ENCODE assay signal across 17 cellular contexts in genomic region chr4:5198586-5198985, GRCh38.
A peak's percentile ranks its signal among the peaks of the same experiment; 100 is the strongest.
DNase-seq lines count a peak whose midpoint lies in the region; TF ChIP-seq lines count a peak whose summit lies in the region.
"Had no signal": no experiment of that assay in that cellular context is flagged by ENCODE, and none has a peak within 500 bp of the region (broad histone marks: within the 10 kb centered on the region; RNA-seq: fewer than 3 reads in every experiment).

No MANE protein-coding gene starts in this region.

- no peak for TF ChIP-seq CTCF in suprapubic skin (IDR thresholded peaks at IDR 0.05)

- H3K9me3 ChIP-seq in HUES48 (ENCODE audit: control insufficient read depth, insufficient read depth, low read length): no peaks in the 10 kb centered on the region
- H3K9me3 ChIP-seq in iPS-15b (ENCODE audit: control insufficient read depth, insufficient read depth, low read length): no peaks in the 10 kb centered on the region
- H3K9me3 ChIP-seq in suprapubic skin: no peaks in the 10 kb centered on the region
- H3K9me3 ChIP-seq: Caco-2 had no signal

- no peak overlapping the region for H3K9ac ChIP-seq in HUES48 (ENCODE audit: low read depth, low read length)
- H3K9ac ChIP-seq in iPS-15b (ENCODE audit: low read depth, low read length): peak overlapping the region; percentile 13

- H3K36me3 ChIP-seq in HUES48 (ENCODE audit: control insufficient read depth, insufficient read depth, low read length): no peaks in the 10 kb centered on the region
- no peaks in the 10 kb centered on the region for H3K36me3 ChIP-seq in iPS-15b (ENCODE audit: control insufficient read depth, insufficient read depth, low read length)
- H3K36me3 ChIP-seq in suprapubic skin: no peaks in the 10 kb centered on the region

- H3K27ac ChIP-seq in HUES48 (ENCODE audit: low read depth, low read length): peak overlapping the region; percentile 34
- H3K27ac ChIP-seq in suprapubic skin: no peak overlapping the region
- H3K27ac ChIP-seq: RWPE1 had no signal

- no peak for TF ChIP-seq POLR2A in suprapubic skin (IDR thresholded peaks at IDR 0.05)

- no peaks in the 10 kb centered on the region for H3K27me3 ChIP-seq in HUES48 (ENCODE audit: control insufficient read depth, insufficient read depth, low read length)
- H3K27me3 ChIP-seq in iPS-15b (ENCODE audit: control insufficient read depth, insufficient read depth, low read length): no peaks in the 10 kb centered on the region
- H3K27me3 ChIP-seq in suprapubic skin: no peaks in the 10 kb centered on the region

- H3K4me3 ChIP-seq in HUES48 (ENCODE audit: low read depth, low read length): no peak overlapping the region
- no peak overlapping the region for H3K4me3 ChIP-seq in iPS-15b (ENCODE audit: low read depth, low read length)
- no peak overlapping the region for H3K4me3 ChIP-seq in suprapubic skin

- 83% methylated on average over 1 of the region's 5 CpGs for WGBS in suprapubic skin

- TF ChIP-seq EP300 in suprapubic skin (IDR thresholded peaks at IDR 0.05): no peak

- DNase-seq in DMS153 treated with DMSO at 0.1 percent for 48 hours (lab: John Stamatoyannopoulos, UW; ENCODE audit: unreplicated experiment): peak; percentile 7
- DNase-seq in NCI-H69 (lab: John Stamatoyannopoulos, UW): peak; percentile 84
- DNase-seq in suprapubic skin (ENCODE audit: low spot score in 2 of 2): no peak
- no peak for DNase-seq in stimulated activated CD4-positive, alpha-beta T cell treated with anti-CD3 and anti-CD28 coated beads, Interleukin-15, amount 100 ng/mL, for 24 hours
- DNase-seq in Kasumi-1 (lab: John Stamatoyannopoulos, UW): no peak
- no peak for DNase-seq in superior temporal gyrus (ENCODE audit: extremely low spot score)
- DNase-seq: ACHN; Caco-2; CD4-positive, CD25-positive, alpha-beta regulatory T cell; DMS53; NCI-H1436 treated with DMSO at 0.1 percent for 48 hours; NCI-H2081 treated with DMSO at 0.1 percent for 48 hours; PC-3; T-helper 2 cell had no signal

- H3K4me1 ChIP-seq in HUES48 (ENCODE audit: control insufficient read depth, insufficient read depth, low read length) (peaks cover 28% of the 10 kb centered on the region), iPS-15b (ENCODE audit: control insufficient read depth, insufficient read depth, low read length) (peaks cover 15% of the 10 kb centered on the region), suprapubic skin (peaks cover 1% of the 10 kb centered on the region)
- H3K4me1 ChIP-seq: Caco-2 had no signal

Comparison
In these comparisons a context has a peak if more than half of its experiments do, and no peak if none do; other contexts are left out.
1. DNase-seq: peak in DMS153 treated with DMSO at 0.1 percent for 48 hours (single experiment) and NCI-H69 (single experiment); none in suprapubic skin (0 of 2), stimulated activated CD4-positive, alpha-beta T cell treated with anti-CD3 and anti-CD28 coated beads, Interleukin-15, amount 100 ng/mL, for 24 hours (single experiment), Kasumi-1 (0 of 2) and superior temporal gyrus (single experiment).